In the genomic region with DNA sequence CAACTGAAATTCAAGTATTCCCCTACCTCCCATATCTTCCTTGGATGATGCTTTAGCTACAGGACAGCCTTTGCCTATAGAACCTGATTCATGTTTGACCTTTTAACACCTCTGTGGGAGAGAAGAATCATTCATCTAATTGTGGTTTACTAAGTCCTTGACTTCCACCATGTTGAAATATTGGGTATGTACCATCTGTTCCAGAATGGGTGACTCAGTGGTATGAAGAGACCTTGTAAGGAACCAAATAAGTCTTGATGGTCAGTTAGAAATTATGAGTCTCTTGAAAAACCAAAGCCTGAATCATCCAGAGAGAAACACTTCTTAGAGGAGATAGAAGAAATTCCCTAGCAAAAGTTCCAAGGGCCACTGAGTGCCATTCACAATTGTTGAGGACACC, we compare ENCODE assay signal across 17 cellular contexts. TPM values are rescaled to one million over a fixed set of nuclear protein-coding genes. Genes with fewer than 3 reads are reported as not detected.
A peak's percentile ranks its signal among the peaks of the same experiment; 100 is the strongest.
DNase-seq lines count a peak whose midpoint lies in the region; ATAC-seq and TF ChIP-seq lines count a peak whose summit lies in the region.
"Had no signal": no experiment of that assay in that cellular context is flagged by ENCODE, and none has a peak within 500 bp of the region (broad histone marks: within the 10 kb centered on the region; RNA-seq: fewer than 3 reads in every experiment).

No MANE protein-coding gene starts in this region.

- no peaks in the 10 kb centered on the region for H3K4me1 ChIP-seq in right lobe of liver
- no peaks in the 10 kb centered on the region for H3K4me1 ChIP-seq in gastrocnemius medialis

- H3K4me3 ChIP-seq in BJ (ENCODE audit: low read depth, low read length) (no peak overlapping the region), cardiac fibroblast (replicated peaks in 1 of 2; ENCODE audit: low read depth in 2 of 2, low read length in 2 of 2) (no peak overlapping the region), right lobe of liver (no peak overlapping the region), gastrocnemius medialis (no peak overlapping the region)
- H3K4me3 ChIP-seq: PC-9 had no signal

- TF ChIP-seq POLR2A in right lobe of liver (IDR thresholded peaks at IDR 0.05) (no peak), gastrocnemius medialis (IDR thresholded peaks at IDR 0.05) (no peak)

- H3K4me3 Mint-ChIP-seq in activated CD4-positive, alpha-beta memory T cell treated with anti-CD3 and anti-CD28 coated beads, Interleukin-2, amount 10 ng/mL, durations not matched to agents 7 days and 5 days = no peak overlapping the region
- H3K4me3 Mint-ChIP-seq: stimulated activated naive B cell treated with anti-CD40 and anti-IgM and Interleukin-4, amounts not matched to agents 10 μg/mL and 1 μg/mL and 100 μg/mL, for 72 hours had no signal

- H3K27me3 ChIP-seq in BJ (ENCODE audit: control insufficient read depth, insufficient read depth, low read length) (no peaks in the 10 kb centered on the region), right lobe of liver (no peaks in the 10 kb centered on the region), gastrocnemius medialis (no peaks in the 10 kb centered on the region)
- H3K27me3 ChIP-seq: neutrophil had no signal

- intact Hi-C loops in right lobe of liver (cut with DNase I) (no loop called here), gastrocnemius medialis (cut with DNase I; ENCODE audit: low total_unique reads) (no loop called here)

- CTCF ChIA-PET in BJ (lab: Yijun Ruan, JAX) = interaction anchor here (1.0 kb wide), 1 partner anchor 535 kb away, joined by 3 read pairs; no protein-coding TSS in a partner anchor
- CTCF ChIA-PET in activated CD4-positive, alpha-beta memory T cell treated with anti-CD3 and anti-CD28 coated beads, Interleukin-2, amount 10 ng/mL, durations not matched to agents 7 days and 5 days (lab: Charles Lee) = no interaction called here

- no peak for TF ChIP-seq CTCF in BJ (IDR thresholded peaks at IDR 0.05; ENCODE audit: insufficient read depth, low read depth, low read length)
- no peak for TF ChIP-seq CTCF in cardiac fibroblast (IDR thresholded peaks at IDR 0.05; ENCODE audit: low read depth, low read length)
- TF ChIP-seq CTCF in right lobe of liver (IDR thresholded peaks at IDR 0.05) = no peak
- TF ChIP-seq CTCF in gastrocnemius medialis (IDR thresholded peaks at IDR 0.05 in 4 of 5, conservative IDR thresholded peaks at IDR 0.05 in 1 of 5) = no peak

- H3K36me3 ChIP-seq in BJ (ENCODE audit: control insufficient read depth, insufficient read depth, low read length) = peaks cover 6% of the 10 kb centered on the region
- H3K36me3 ChIP-seq in right lobe of liver = peaks cover 0 to 75% (median 8%) of the 10 kb centered on the region in 4 donors
- H3K36me3 ChIP-seq in gastrocnemius medialis = peaks cover 0 to 93% of the 10 kb centered on the region in 2 donors

- no peak for ATAC-seq in right lobe of liver
- no peak for ATAC-seq in gastrocnemius medialis
- ATAC-seq: stimulated activated naive B cell treated with anti-CD40 and anti-IgM and Interleukin-4, amounts not matched to agents 10 μg/mL and 1 μg/mL and 100 μg/mL, for 72 hours had no signal

- peaks cover 20% of the 10 kb centered on the region for H3K36me3 Mint-ChIP-seq in activated CD4-positive, alpha-beta memory T cell treated with anti-CD3 and anti-CD28 coated beads, Interleukin-2, amount 10 ng/mL, durations not matched to agents 7 days and 5 days (ENCODE audit: low read depth)

- POLR2A ChIA-PET in BJ (lab: Charles Lee) = no interaction called here
- POLR2A ChIA-PET in activated CD4-positive, alpha-beta memory T cell treated with anti-CD3 and anti-CD28 coated beads, Interleukin-2, amount 10 ng/mL, durations not matched to agents 7 days and 5 days (lab: Charles Lee) = no interaction called here

- H3K27ac ChIP-seq in right lobe of liver (no peak overlapping the region), gastrocnemius medialis (no peak overlapping the region)
- H3K27ac ChIP-seq: neutrophil, PC-9 had no signal

- in situ Hi-C loops in gastrocnemius medialis (cut with MboI; ENCODE audit: low sequenced_read_pairs in 4 of 4) = no loop called here

- no peak overlapping the region for H3K27ac Mint-ChIP-seq in activated CD4-positive, alpha-beta memory T cell treated with anti-CD3 and anti-CD28 coated beads, Interleukin-2, amount 10 ng/mL, durations not matched to agents 7 days and 5 days
- H3K27ac Mint-ChIP-seq: stimulated activated naive B cell treated with anti-CD40 and anti-IgM and Interleukin-4, amounts not matched to agents 10 μg/mL and 1 μg/mL and 100 μg/mL, for 72 hours had no signal

- DNase-seq in BJ (ENCODE audit: low read depth) (peak; percentile 32), HT1080 (ENCODE audit: low read depth) (peak; percentile 91), cardiac fibroblast (ENCODE audit: low read depth in 2 of 2) (peak; percentile 26 to 90), non-pigmented ciliary epithelial cell (ENCODE audit: low read depth) (peak; percentile 93), right lobe of liver (no peak), iPS-NIHi7 (ENCODE audit: extremely low spot score) (no peak), gastrocnemius medialis (no peak)
- no peak for DNase-seq in activated CD4-positive, alpha-beta memory T cell treated with anti-CD3 and anti-CD28 coated beads, Interleukin-2, amount 10 ng/mL, durations not matched to agents 7 days and 5 days
- DNase-seq: activated CD8-positive, alpha-beta memory T cell treated with anti-CD3 and anti-CD28 coated beads for 24 hours; foreskin melanocyte; GDM1; NCI-H187 treated with DMSO at 0.1 percent for 48 hours; NCI-H526; PC-9; stimulated activated naive B cell treated with anti-CD40 and anti-IgM and Interleukin-4, amounts not matched to agents 10 μg/mL and 1 μg/mL and 100 μg/mL, for 72 hours had no signal

- H3K9me3 ChIP-seq in right lobe of liver = no peaks in the 10 kb centered on the region
- H3K9me3 ChIP-seq in gastrocnemius medialis = no peaks in the 10 kb centered on the region
- H3K9me3 ChIP-seq: neutrophil had no signal

- no peaks in the 10 kb centered on the region for H3K27me3 Mint-ChIP-seq in activated CD4-positive, alpha-beta memory T cell treated with anti-CD3 and anti-CD28 coated beads, Interleukin-2, amount 10 ng/mL, durations not matched to agents 7 days and 5 days
- H3K27me3 Mint-ChIP-seq: stimulated activated naive B cell treated with anti-CD40 and anti-IgM and Interleukin-4, amounts not matched to agents 10 μg/mL and 1 μg/mL and 100 μg/mL, for 72 hours had no signal

- no peaks in the 10 kb centered on the region for H3K9me3 Mint-ChIP-seq in activated CD4-positive, alpha-beta memory T cell treated with anti-CD3 and anti-CD28 coated beads, Interleukin-2, amount 10 ng/mL, durations not matched to agents 7 days and 5 days
- H3K9me3 Mint-ChIP-seq: stimulated activated naive B cell treated with anti-CD40 and anti-IgM and Interleukin-4, amounts not matched to agents 10 μg/mL and 1 μg/mL and 100 μg/mL, for 72 hours had no signal

- peaks cover 19% of the 10 kb centered on the region for H3K4me1 Mint-ChIP-seq in activated CD4-positive, alpha-beta memory T cell treated with anti-CD3 and anti-CD28 coated beads, Interleukin-2, amount 10 ng/mL, durations not matched to agents 7 days and 5 days

RNA-seq across cellular contexts. Expression of a gene that starts 27.5 kb away (rescaled TPM):
- 47.9 and 48.4 TPM in 2 replicates for polyA plus RNA-seq in BJ (2011; rRNA removed)
- 18.7 and 30.9 TPM in 2 replicates for polyA minus RNA-seq in BJ (2011; rRNA and poly(A)+ RNA removed)
- 41.2 and 52.8 TPM in 2 replicates for total RNA-seq in HT1080 (2014; rRNA removed; shearing (Covaris generic))
- polyA plus RNA-seq in HT1080 (2015; cell fraction: cytosol; rRNA removed) = 56.7 and 61.8 TPM in 2 replicates
- 50.9 and 52.6 TPM in 2 replicates for polyA plus RNA-seq in HT1080 (2015; cell fraction: nucleus; rRNA removed)
- total RNA-seq in right lobe of liver (10 to 100 TPM; 10.9 to 23.9 (median 16.9) TPM), gastrocnemius medialis (10 to 100 TPM; 38.0 to 85.4 (median 67.1) TPM)
- 10 to 100 TPM; 51.1 to 51.2 TPM for total RNA-seq in activated CD4-positive, alpha-beta memory T cell treated with anti-CD3 and anti-CD28 coated beads, Interleukin-2, amount 10 ng/mL, durations not matched to agents 7 days and 5 days

RNA-seq across cellular contexts. Expression of a gene that starts 36.6 kb away (rescaled TPM):
- 43.8 and 81.3 TPM in 2 replicates for polyA plus RNA-seq in BJ (2011; rRNA removed)
- polyA minus RNA-seq in BJ (2011; rRNA and poly(A)+ RNA removed) = 68.0 and 87.5 TPM in 2 replicates
- not detected in 2 replicates for total RNA-seq in HT1080 (2014; rRNA removed; shearing (Covaris generic))
- not detected in 2 replicates for polyA plus RNA-seq in HT1080 (2015; cell fraction: cytosol; rRNA removed)
- polyA plus RNA-seq in HT1080 (2015; cell fraction: nucleus; rRNA removed) = not detected in 2 replicates
- 10 to 100 TPM in 1 of 6 experiments, 1 to 10 TPM in 4, under 1 TPM in 1; 0.39 to 12.8 (median 1.1) TPM for total RNA-seq in right lobe of liver
- not detected for total RNA-seq in activated CD4-positive, alpha-beta memory T cell treated with anti-CD3 and anti-CD28 coated beads, Interleukin-2, amount 10 ng/mL, durations not matched to agents 7 days and 5 days
- total RNA-seq in gastrocnemius medialis = 1 to 10 TPM in 3 of 4 donors, under 1 TPM in 1; 0.41 to 3.1 (median 1.9) TPM
- total RNA-seq: HT-29, PC-9 had no signal

Comparison
In these comparisons a context has a peak if more than half of its experiments do, and no peak if none do; other contexts are left out.
1. DNase-seq: peak in BJ (single experiment), HT1080 (single experiment), cardiac fibroblast (2 of 2) and non-pigmented ciliary epithelial cell (single experiment); none in right lobe of liver (0 of 3), iPS-NIHi7 (single experiment), activated CD4-positive, alpha-beta memory T cell treated with anti-CD3 and anti-CD28 coated beads, Interleukin-2, amount 10 ng/mL, durations not matched to agents 7 days and 5 days (single experiment) and gastrocnemius medialis (0 of 2).